In genomic region chr3:177618873-177619771, GRCh38 we compare ENCODE assay signal across 8 cellular contexts.
DNase-seq lines count a peak whose midpoint lies in the region; ATAC-seq and TF ChIP-seq lines count a peak whose summit lies in the region.

No MANE protein-coding gene starts in this region.

- intact Hi-C loops in breast epithelium (cut with DNase I; ENCODE audit: low total_unique reads): no loop called here
- intact Hi-C loops in left lung (cut with DNase I): no loop called here

- peaks cover 0 to 10% of the 10 kb centered on the region in 2 donors for H3K4me1 ChIP-seq in breast epithelium
- peaks cover 23 to 41% of the 10 kb centered on the region in 2 donors for H3K4me1 ChIP-seq in left lung

- DNase-seq in HT1080 (ENCODE audit: low read depth): peak; percentile 18
- DNase-seq in breast epithelium (ENCODE audit: low spot score in 2 of 2): no peak
- no peak for DNase-seq in left lung
- no peak for DNase-seq in HK-2 (ENCODE audit: unreplicated experiment)
- DNase-seq in SIG-M5 treated with dmso at 0.1 percent for 504 hours (lab: John Stamatoyannopoulos, UW; ENCODE audit: unreplicated experiment): no peak
- DNase-seq in NCI-H774 (lab: John Stamatoyannopoulos, UW): no peak

- TF ChIP-seq CTCF in breast epithelium (IDR thresholded peaks at IDR 0.05) (peak in 1 of 3 donors; percentile 6), left lung (IDR thresholded peaks at IDR 0.05) (no peak)

- H3K9me3 ChIP-seq in breast epithelium: no peaks in the 10 kb centered on the region
- H3K9me3 ChIP-seq in left lung: no peaks in the 10 kb centered on the region

- H3K27me3 ChIP-seq in breast epithelium (no peaks in the 10 kb centered on the region), left lung (no peaks in the 10 kb centered on the region)

- peak; percentile 38 for ATAC-seq in left lung
- no peak for ATAC-seq in GM18861 (IDR thresholded peaks at IDR 0.05; ENCODE audit: unreplicated experiment)

- H3K4me3 ChIP-seq in breast epithelium (no peak overlapping the region), left lung (no peak overlapping the region)

- H3K27ac ChIP-seq in breast epithelium (peak overlapping the region; percentile 84 to 85), left lung (peak overlapping the region; percentile 24 to 55), temporal lobe (ENCODE audit: low read depth, low read length) (peak overlapping the region; percentile 87)

- TF ChIP-seq POLR2A in breast epithelium (IDR thresholded peaks at IDR 0.05): no peak

- no peaks in the 10 kb centered on the region for H3K36me3 ChIP-seq in breast epithelium
- no peaks in the 10 kb centered on the region for H3K36me3 ChIP-seq in left lung
